ENCODE assay signal across 8 cellular contexts in genomic region chr20:2663887-2664719, GRCh38. TPM values are rescaled to one million over a fixed set of nuclear protein-coding genes. Genes with fewer than 3 reads are reported as not detected.
DNase-seq lines count a peak whose midpoint lies in the region; ATAC-seq and TF ChIP-seq lines count a peak whose summit lies in the region.

IDH3B (minus strand) TSS chr20:2664216; CDS start chr20:2664188, 28 bp downstream.

- peaks cover 33 to 41% (median 39%) of the 10 kb centered on the region in 11 experiments for H3K36me3 ChIP-seq in BLaER1 treated with 17β-estradiol and CSF1 and Interleukin-3, amounts not matched to agents 10 nM and 100 nM
- H3K36me3 ChIP-seq in liver (ENCODE audit: control insufficient read depth in 4 of 4, insufficient read depth in 3 of 4, low read depth in 1 of 4, low read length in 3 of 4) = peaks cover 5 to 30% (median 20%) of the 10 kb centered on the region in 4 donors

- H3K4me3 ChIP-seq in BLaER1 treated with 17β-estradiol and CSF1 and Interleukin-3, amounts not matched to agents 10 nM and 100 nM = peak within 1 kb of the TSS; percentile 85 to 99 (median 92)
- H3K4me3 ChIP-seq in liver (ENCODE audit: low read depth in 1 of 3, low read length in 3 of 3) = peak within 1 kb of the TSS; percentile 79 to 100 (median 98)

- ATAC-seq in GM19351 (IDR thresholded peaks at IDR 0.05; ENCODE audit: unreplicated experiment) = peak; percentile 95
- ATAC-seq in HG03565 (IDR thresholded peaks at IDR 0.05; ENCODE audit: unreplicated experiment) = peak; percentile 76

- H4K20me1 ChIP-seq in BLaER1 treated with 17β-estradiol and CSF1 and Interleukin-3, amounts not matched to agents 10 nM and 100 nM = peaks cover 0 to 40% (median 18%) of the 10 kb centered on the region in 11 experiments; a peak in 18 of 22 replicates

- peaks cover 18 to 46% (median 26%) of the 10 kb centered on the region in 10 experiments for H3K4me1 ChIP-seq in BLaER1 treated with 17β-estradiol and CSF1 and Interleukin-3, amounts not matched to agents 10 nM and 100 nM
- H3K4me1 ChIP-seq in liver (ENCODE audit: control insufficient read depth in 4 of 4, insufficient read depth in 4 of 4, low read length in 3 of 4) = peaks cover 1 to 14% (median 13%) of the 10 kb centered on the region in 4 donors

- DNase-seq in NCI-H774 (lab: John Stamatoyannopoulos, UW) = peak; percentile 83
- peak; percentile 90 to 93 for DNase-seq in activated CD4-positive, alpha-beta T cell treated with anti-CD3 and anti-CD28 coated beads, Interleukin-2, amount 50 U/mL, for 48 hours
- peak; percentile 89 to 94 for DNase-seq in dermis microvascular lymphatic vessel endothelial cell (ENCODE audit: low read depth in 2 of 2)
- DNase-seq in stimulated activated CD4-positive, alpha-beta T cell treated with anti-CD3 and anti-CD28 coated beads, Interleukin-4, amount 100 ng/mL, for 24 hours = peak; percentile 93

- no peaks in the 10 kb centered on the region for H3K27me3 ChIP-seq in BLaER1 treated with 17β-estradiol and CSF1 and Interleukin-3, amounts not matched to agents 10 nM and 100 nM
- H3K27me3 ChIP-seq in liver (ENCODE audit: control insufficient read depth in 4 of 4, insufficient read depth in 4 of 4, low read length in 3 of 4) = no peaks in the 10 kb centered on the region

- H3K27ac ChIP-seq in BLaER1 treated with 17β-estradiol and CSF1 and Interleukin-3, amounts not matched to agents 10 nM and 100 nM = peak within 1 kb of the TSS; percentile 86 to 99 (median 94)
- peak within 1 kb of the TSS; percentile 86 to 98 for H3K27ac ChIP-seq in liver (ENCODE audit: low read depth in 1 of 2, low read length in 2 of 2)

- no peaks in the 10 kb centered on the region for H3K9me3 ChIP-seq in BLaER1 treated with 17β-estradiol and CSF1 and Interleukin-3, amounts not matched to agents 10 nM and 100 nM (replicated peaks in 1 of 11)
- H3K9me3 ChIP-seq in liver (ENCODE audit: control insufficient read depth in 4 of 4, low read length in 3 of 4) = no peaks in the 10 kb centered on the region

- H3K9ac ChIP-seq in BLaER1 treated with 17β-estradiol and CSF1 and Interleukin-3, amounts not matched to agents 10 nM and 100 nM = peak within 1 kb of the TSS; percentile 85 to 95 (median 92)
- H3K9ac ChIP-seq in liver (ENCODE audit: low read depth in 1 of 2, low read length in 2 of 2) = peak within 1 kb of the TSS; percentile 98 to 99

- TF ChIP-seq CTCF in liver (IDR thresholded peaks at IDR 0.05; ENCODE audit: low read depth, low read length, missing input control) = no peak

- 10% methylated on average over 49 of the region's 49 CpGs for WGBS in liver

- TF ChIP-seq RAD21 in liver (IDR thresholded peaks at IDR 0.05) = no peak

- H3K4me2 ChIP-seq in BLaER1 treated with 17β-estradiol and CSF1 and Interleukin-3, amounts not matched to agents 10 nM and 100 nM = peak within 1 kb of the TSS; percentile 84 to 99 (median 98)

TF ChIP-seq in liver, 16 proteins besides CTCF, POLR2A, EP300 and RAD21:
- peak; percentile 49 to 68 for TF ChIP-seq RXRA (IDR thresholded peaks at IDR 0.05)
- no peak for TF ChIP-seq HNF4G (IDR thresholded peaks at IDR 0.05)
- peak; percentile 82 for TF ChIP-seq TAF1 (conservative IDR thresholded peaks at IDR 0.05)
- peak; percentile 77 for TF ChIP-seq REST (IDR thresholded peaks at IDR 0.05)
- peak; percentile 68 for TF ChIP-seq SP1 (IDR thresholded peaks at IDR 0.05)
- peak; percentile 99 to 100 for TF ChIP-seq GABPA (IDR thresholded peaks at IDR 0.05 in 1 of 2, conservative IDR thresholded peaks at IDR 0.05 in 1 of 2)
- no peak for TF ChIP-seq FOXA2 (IDR thresholded peaks at IDR 0.05)
- peak; percentile 42 for TF ChIP-seq FOXA1 (IDR thresholded peaks at IDR 0.05)
- TF ChIP-seq MAX (IDR thresholded peaks at IDR 0.05) = no peak
- peak; percentile 99 for TF ChIP-seq YY1 (IDR thresholded peaks at IDR 0.05)
- TF ChIP-seq HNF4A (conservative IDR thresholded peaks at IDR 0.05) = peak in 1 of 2 donors; percentile 13
- TF ChIP-seq NR2F2 (IDR thresholded peaks at IDR 0.05) = peak; percentile 69
- no peak for TF ChIP-seq JUND (IDR thresholded peaks at IDR 0.05)
- TF ChIP-seq ATF3 (IDR thresholded peaks at IDR 0.05) = peak; percentile 49
- TF ChIP-seq ZBTB33 (IDR thresholded peaks at IDR 0.05) = no peak
- peak; percentile 80 to 99 for TF ChIP-seq EGR1 (IDR thresholded peaks at IDR 0.05; ENCODE audit: low read depth in 2 of 2)
TF ChIP-seq in liver: peak in this region for 11.

RNA-seq across cellular contexts. Expression of gene IDH3B, which starts in this region (rescaled TPM):
- total RNA-seq in dermis microvascular lymphatic vessel endothelial cell (113 and 114 TPM in 2 replicates), liver (10 to 100 TPM; 34.3 to 68.6 TPM)
- 10 to 100 TPM; 49.3 to 56.2 TPM for polyA plus RNA-seq in liver

Comparison
In these comparisons a context has a peak if more than half of its experiments do, and no peak if none do; other contexts are left out.
1. Peak in every context shown above with its lines: DNase-seq, ATAC-seq, H3K4me3 ChIP-seq and H3K27ac ChIP-seq.